ENCODE assay signal across 36 cellular contexts in genomic region chr2:41959760-41960159, GRCh38.
"Had no signal": no experiment of that assay in that cellular context is flagged by ENCODE, and none has a peak within 500 bp of the region (broad histone marks: within the 10 kb centered on the region; RNA-seq: fewer than 3 reads in every experiment).

No MANE protein-coding gene starts in this region.

- DNase-seq: Karpas-422, Kasumi-1, MG63, MM.1S, NCI-H1048, NCI-H1092, NCI-H1092 treated with DMSO at 0.1 percent for 48 hours, NCI-H1105, NCI-H1105 treated with DMSO at 0.1 percent for 48 hours, NCI-H1417, NCI-H1417 treated with DMSO at 0.1 percent for 48 hours, NCI-H1436, NCI-H1436 treated with DMSO at 0.1 percent for 48 hours, NCI-H146, NCI-H1694, NCI-H1694 treated with DMSO at 0.1 percent for 48 hours, NCI-H187, NCI-H187 treated with DMSO at 0.1 percent for 48 hours, NCI-H1930, NCI-H2029, NCI-H2029 treated with DMSO at 0.1 percent for 48 hours, NCI-H2081, NCI-H2081 treated with DMSO at 0.1 percent for 48 hours, NCI-H2107, NCI-H2171, NCI-H2171 treated with DMSO at 0.1 percent for 48 hours, NCI-H2227 treated with DMSO at 0.1 percent for 48 hours, NCI-H226, NCI-H345, NCI-H446, NCI-H446 treated with DMSO at 0.1 percent for 48 hours, NCI-H510A, NCI-H510A treated with DMSO at 0.1 percent for 48 hours, NCI-H524, NCI-H524 treated with DMSO at 0.1 percent for 48 hours, NCI-H526 had no signal

- H3K9me3 ChIP-seq: MG63 had no signal

- H3K27me3 ChIP-seq: MG63 had no signal

- H3K4me3 ChIP-seq: MG63 had no signal

- H3K36me3 ChIP-seq: MG63 had no signal
